21 cellular contexts compared by ENCODE assay signal in genomic region chr1:110177775-110178174, GRCh38.
"Had no signal": no experiment of that assay in that cellular context is flagged by ENCODE, and none has a peak within 500 bp of the region (broad histone marks: within the 10 kb centered on the region; RNA-seq: fewer than 3 reads in every experiment).

No MANE protein-coding gene starts in this region.

- DNase-seq: activated CD4-positive, alpha-beta memory T cell treated with anti-CD3 and anti-CD28 coated beads, Interleukin-2, amount 10 ng/mL, durations not matched to agents 7 days and 5 days; activated CD4-positive, alpha-beta T cell treated with anti-CD3 and anti-CD28 coated beads for 36 hours; activated CD4-positive, alpha-beta T cell treated with anti-CD3 and anti-CD28 coated beads, Interleukin-2, amount 10 ng/mL, durations not matched to agents 24 days and 14 days; activated CD4-positive, CD25-positive, alpha-beta regulatory T cell; activated CD4-positive, CD25-positive, alpha-beta regulatory T cell treated with anti-CD3 and anti-CD28 coated beads, Interleukin-2, amount 50 U/mL, for 72 hours; activated CD8-positive, alpha-beta memory T cell treated with anti-CD3 and anti-CD28 coated beads, Interleukin-2, amount 50 U/mL, for 48 hours; activated gamma-delta T cell; activated naive CD4-positive, alpha-beta T cell; activated naive CD4-positive, alpha-beta T cell treated with anti-CD3 and anti-CD28 coated beads, Interleukin-2, amount 10 ng/mL, durations not matched to agents 7 days and 5 days; activated naive CD8-positive, alpha-beta T cell treated with anti-CD3 and anti-CD28 coated beads, Interleukin-2, amount 10 ng/mL, durations not matched to agents 7 days and 5 days; activated T-cell treated with anti-CD3 and anti-CD28 coated beads for 4 hours; activated T-cell treated with anti-CD3 and anti-CD28 coated beads, Interleukin-2, amount 50 U/mL, for 24 hours; activated T-cell treated with anti-CD3 and anti-CD28 coated beads, Interleukin-2, amount 50 U/mL, for 72 hours; central memory CD4-positive, alpha-beta T cell; cerebellar nuclear complex; colonic mucosa; effector memory CD4-positive, alpha-beta T cell; endodermal cell; erythroblast; foreskin keratinocyte; T-helper 2 cell had no signal
